1 cellular context compared by ENCODE assay signal in genomic region chr9:21155501-21155900, GRCh38.
TF ChIP-seq lines count a peak whose summit lies in the region.

No MANE protein-coding gene starts in this region.

TF ChIP-seq in WTC11, 78 proteins besides CTCF, POLR2A, EP300 and RAD21 (continued from another document):
- TF ChIP-seq FOXP4 (CRISPR knock-in tag; IDR thresholded peaks at IDR 0.05), result no peak
- no peak for TF ChIP-seq ZNF512 (CRISPR knock-in tag; IDR thresholded peaks at IDR 0.05; ENCODE audit: borderline replicate concordance)
- no peak for TF ChIP-seq E2F4 (CRISPR knock-in tag; IDR thresholded peaks at IDR 0.05; ENCODE audit: borderline replicate concordance, low read depth)
- no peak for TF ChIP-seq TCF7 (CRISPR knock-in tag; IDR thresholded peaks at IDR 0.05; ENCODE audit: low read depth)
- no peak for TF ChIP-seq ZNF219 (CRISPR knock-in tag; IDR thresholded peaks at IDR 0.05; ENCODE audit: borderline replicate concordance)
- no peak for TF ChIP-seq ZBTB43 (CRISPR knock-in tag; IDR thresholded peaks at IDR 0.05)
- no peak for TF ChIP-seq PRRX2 (CRISPR knock-in tag; IDR thresholded peaks at IDR 0.05)
- TF ChIP-seq E2F1 (CRISPR knock-in tag; IDR thresholded peaks at IDR 0.05), result no peak
- TF ChIP-seq ATF2 (CRISPR knock-in tag; IDR thresholded peaks at IDR 0.05; ENCODE audit: borderline replicate concordance, low read depth), result no peak
- no peak for TF ChIP-seq ERG (CRISPR knock-in tag; IDR thresholded peaks at IDR 0.05)
- TF ChIP-seq ATF3 (CRISPR knock-in tag; conservative IDR thresholded peaks at IDR 0.05), result no peak
- TF ChIP-seq JUN (CRISPR knock-in tag; IDR thresholded peaks at IDR 0.05), result no peak
- TF ChIP-seq MLX (CRISPR knock-in tag; IDR thresholded peaks at IDR 0.05), result no peak
- no peak for TF ChIP-seq ZNF671 (CRISPR knock-in tag; IDR thresholded peaks at IDR 0.05)
- TF ChIP-seq MAX (CRISPR knock-in tag; IDR thresholded peaks at IDR 0.05), result no peak
- TF ChIP-seq ZNF416 (CRISPR knock-in tag; IDR thresholded peaks at IDR 0.05), result no peak
- no peak for TF ChIP-seq USF2 (CRISPR knock-in tag; IDR thresholded peaks at IDR 0.05)
